In the genomic region with DNA sequence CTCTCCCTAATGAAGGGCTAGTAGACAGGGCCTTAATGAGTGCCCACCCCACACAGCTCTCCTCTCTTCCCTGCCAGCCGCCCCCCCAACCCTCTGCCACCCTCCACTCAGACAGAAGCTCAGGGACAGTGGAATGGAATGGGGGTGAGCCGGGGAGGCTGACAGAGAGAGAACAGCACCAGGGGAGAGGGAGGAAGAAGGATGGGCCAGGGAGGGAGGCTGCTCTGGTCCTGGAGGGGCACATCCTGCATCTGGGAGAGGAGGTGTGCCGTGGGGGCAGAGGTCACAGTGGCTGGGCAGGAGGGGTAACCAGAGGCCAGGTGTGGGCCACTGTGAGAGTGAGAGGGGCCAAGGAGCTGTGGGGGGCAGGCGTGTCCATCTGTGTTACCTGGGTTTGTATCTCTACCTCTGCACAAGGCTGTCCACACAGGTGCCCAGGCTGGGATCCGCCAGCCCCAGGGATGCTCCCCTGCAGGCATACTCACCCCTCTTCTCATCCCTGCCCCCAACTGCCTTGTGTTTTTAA, we compare ENCODE assay signal across 22 cellular contexts. TPM values are rescaled to one million over a fixed set of nuclear protein-coding genes. Genes with fewer than 3 reads are reported as not detected.
A peak's percentile ranks its signal among the peaks of the same experiment; 100 is the strongest.
DNase-seq lines count a peak whose midpoint lies in the region; ATAC-seq, FAIRE-seq and TF ChIP-seq lines count a peak whose summit lies in the region.
"Had no signal": no experiment of that assay in that cellular context is flagged by ENCODE, and none has a peak within 500 bp of the region (broad histone marks: within the 10 kb centered on the region; RNA-seq: fewer than 3 reads in every experiment).

No MANE protein-coding gene starts in this region.

- H3K9me3 ChIP-seq in cardiac muscle cell (ENCODE audit: low read depth): no peaks in the 10 kb centered on the region
- no peaks in the 10 kb centered on the region for H3K9me3 ChIP-seq in left ventricle myocardium inferior (replicated peaks)
- no peaks in the 10 kb centered on the region for H3K9me3 ChIP-seq in NT2/D1 (ENCODE audit: insufficient read depth, low read length)
- no peaks in the 10 kb centered on the region for H3K9me3 ChIP-seq in endothelial cell of umbilical vein (replicated peaks; ENCODE audit: control insufficient read depth, insufficient read depth, low read length)
- H3K9me3 ChIP-seq in testis: no peaks in the 10 kb centered on the region
- H3K9me3 ChIP-seq: colonic mucosa had no signal

- intact Hi-C loops in left ventricle myocardium inferior (cut with micrococcal nuclease): no loop called here
- intact Hi-C loops in endothelial cell of umbilical vein (cut with micrococcal nuclease): no loop called here
- intact Hi-C loops in testis (cut with DNase I; ENCODE audit: low total_unique reads): no loop called here

- H3K36me3 ChIP-seq in cardiac muscle cell (peaks cover 3% of the 10 kb centered on the region), left ventricle myocardium inferior (no peaks in the 10 kb centered on the region), NT2/D1 (ENCODE audit: insufficient read depth, insufficient read length, low read length) (no peaks in the 10 kb centered on the region), endothelial cell of umbilical vein (ENCODE audit: control insufficient read depth in 2 of 2, extremely low read depth in 1 of 2, insufficient read depth in 2 of 2, low read length in 2 of 2) (no peaks in the 10 kb centered on the region), testis (ENCODE audit: low read depth, missing control alignments) (no peaks in the 10 kb centered on the region)
- H3K36me3 ChIP-seq: colonic mucosa had no signal

- H2AFZ ChIP-seq in endothelial cell of umbilical vein (ENCODE audit: low read depth, low read length): peak overlapping the region; percentile 34

- peaks cover 20% of the 10 kb centered on the region for H3K4me1 ChIP-seq in cardiac muscle cell (ENCODE audit: low read depth)
- H3K4me1 ChIP-seq in left ventricle myocardium inferior: peaks cover 18% of the 10 kb centered on the region
- peaks cover 25% of the 10 kb centered on the region for H3K4me1 ChIP-seq in NT2/D1 (ENCODE audit: insufficient read depth, insufficient read length)
- H3K4me1 ChIP-seq in endothelial cell of umbilical vein (ENCODE audit: control insufficient read depth, extremely low read depth, insufficient read depth, low read length): peaks cover 12% of the 10 kb centered on the region
- peaks cover 32% of the 10 kb centered on the region for H3K4me1 ChIP-seq in testis

- no TSS peak for BruUV-seq in endothelial cell of umbilical vein (replicated peaks; lab: Mats Ljungman, UMichigan)

- no peak for FAIRE-seq in endothelial cell of umbilical vein (lab: Jason Lieb, UNC)

- H3K27me3 ChIP-seq in cardiac muscle cell (no peaks in the 10 kb centered on the region), left ventricle myocardium inferior (ENCODE audit: low read depth) (no peaks in the 10 kb centered on the region), NT2/D1 (ENCODE audit: insufficient read depth, insufficient read length) (no peaks in the 10 kb centered on the region), endothelial cell of umbilical vein (ENCODE audit: control insufficient read depth in 2 of 2, insufficient read depth in 2 of 2, low read length in 2 of 2) (no peaks in the 10 kb centered on the region), testis (no peaks in the 10 kb centered on the region)
- H3K27me3 ChIP-seq: colonic mucosa had no signal

- TF ChIP-seq POLR2A in endothelial cell of umbilical vein (IDR thresholded peaks at IDR 0.05; ENCODE audit: low read depth, low read length) (no peak), testis (IDR thresholded peaks at IDR 0.05) (no peak)

- no peak overlapping the region for H3K4me2 ChIP-seq in endothelial cell of umbilical vein (ENCODE audit: insufficient read depth, low read length)

- H3K79me2 ChIP-seq in endothelial cell of umbilical vein (ENCODE audit: control insufficient read depth, insufficient read depth, low read length): no peaks in the 10 kb centered on the region

- 78 to 83% methylated on average over 4 to 5 of the region's 5 CpGs for WGBS in testis, 2 donors

- H3K9me1 ChIP-seq in endothelial cell of umbilical vein (replicated peaks; ENCODE audit: control insufficient read depth, extremely low read depth, insufficient read depth, low read length): no peaks in the 10 kb centered on the region

- DNase-seq in cardiac muscle cell (ENCODE audit: low read depth in 1 of 2, low spot score in 1 of 2) (no peak), left ventricle myocardium inferior (no peak), NT2/D1 (ENCODE audit: low read depth, low spot score) (no peak), endothelial cell of umbilical vein (ENCODE audit: low read depth, low spot score) (no peak), testis (no peak), NCI-H2081 (lab: John Stamatoyannopoulos, UW) (no peak)
- DNase-seq: activated CD4-positive, alpha-beta T cell treated with anti-CD3 and anti-CD28 coated beads for 48 hours; activated CD8-positive, alpha-beta memory T cell treated with anti-CD3 and anti-CD28 coated beads, Interleukin-2, amount 10 ng/mL, durations not matched to agents 7 days and 5 days; colonic mucosa; NCI-H1048; NCI-H2029; NCI-H345; PC-3; posterior cingulate gyrus; stimulated activated CD4-positive, alpha-beta T cell treated with anti-CD3 and anti-CD28 coated beads, Interleukin-15, amount 100 ng/mL, for 24 hours; T-helper 1 cell had no signal

- ATAC-seq in GM19395 (IDR thresholded peaks at IDR 0.05; ENCODE audit: unreplicated experiment): no peak
- ATAC-seq in GM21381 (IDR thresholded peaks at IDR 0.05; ENCODE audit: unreplicated experiment): no peak
- ATAC-seq: activated CD8-positive, alpha-beta memory T cell treated with anti-CD3 and anti-CD28 coated beads, Interleukin-2, amount 10 ng/mL, durations not matched to agents 7 days and 5 days; PC-3 had no signal

- H4K20me1 ChIP-seq in endothelial cell of umbilical vein (replicated peaks; ENCODE audit: control insufficient read depth, extremely low read depth, insufficient read depth, low read length): no peaks in the 10 kb centered on the region

- H3K4me3 ChIP-seq in cardiac muscle cell: no peak overlapping the region
- no peak overlapping the region for H3K4me3 ChIP-seq in left ventricle myocardium inferior
- H3K4me3 ChIP-seq in NT2/D1 (ENCODE audit: insufficient read length, low read depth): no peak overlapping the region
- H3K4me3 ChIP-seq in endothelial cell of umbilical vein (replicated peaks in 1 of 3; ENCODE audit: insufficient read depth in 1 of 3, low read depth in 1 of 3, low read length in 3 of 3): no peak overlapping the region
- no peak overlapping the region for H3K4me3 ChIP-seq in testis
- H3K4me3 ChIP-seq: colonic mucosa had no signal

- POLR2A ChIA-PET in endothelial cell of umbilical vein (lab: Charles Lee): interaction anchor here (0.6 kb wide), 1 partner anchor 100 kb away, joined by 8 read pairs; the partner anchor contains the start of gene FBXO24

- dilution Hi-C loops in endothelial cell of umbilical vein (cut with MboI; ENCODE audit: extremely low pct_ligation_motif_present, low sequenced_read_pairs): no loop called here

- CTCF ChIA-PET in endothelial cell of umbilical vein (lab: Charles Lee): interaction anchor here (1.0 to 3.0 kb wide), 3 partner anchors 13 to 73 kb away, joined by 3 to 22 read pairs (median 4); no protein-coding TSS in a partner anchor

- no peak for TF ChIP-seq CTCF in cardiac muscle cell (IDR thresholded peaks at IDR 0.05; ENCODE audit: low read depth, low read length)
- no peak for TF ChIP-seq CTCF in left ventricle myocardium inferior (IDR thresholded peaks at IDR 0.05; ENCODE audit: borderline replicate concordance)
- no peak for TF ChIP-seq CTCF in endothelial cell of umbilical vein (IDR thresholded peaks at IDR 0.05; ENCODE audit: extremely low read depth in 1 of 2, insufficient read depth in 1 of 2, low read depth in 1 of 2, low read length in 2 of 2)
- TF ChIP-seq CTCF in testis (IDR thresholded peaks at IDR 0.05): no peak

- H3K9ac ChIP-seq in NT2/D1 (ENCODE audit: insufficient read length, low read depth) (peak overlapping the region; percentile 32), endothelial cell of umbilical vein (replicated peaks; ENCODE audit: extremely low read depth, insufficient read depth, low read length) (no peak overlapping the region)

- H3K27ac ChIP-seq in cardiac muscle cell (peak overlapping the region; percentile 67), left ventricle myocardium inferior (replicated peaks) (no peak overlapping the region), endothelial cell of umbilical vein (ENCODE audit: insufficient read depth, low read depth, low read length) (no peak overlapping the region), testis (peak overlapping the region; percentile 25 to 85)
- H3K27ac ChIP-seq: colonic mucosa had no signal

RNA-seq across cellular contexts. Expression of gene NYAP1, which starts 2.4 kb away (rescaled TPM):
- 9.0 and 13.0 TPM in 2 replicates for total RNA-seq in cardiac muscle cell
- 0.06 and 0.22 TPM in 2 replicates for polyA plus RNA-seq in cardiac muscle cell
- total RNA-seq in left ventricle myocardium inferior: 0.38 TPM
- total RNA-seq in endothelial cell of umbilical vein: 2.0 and 2.8 TPM in 2 replicates
- polyA plus RNA-seq in endothelial cell of umbilical vein: 0.37 and 0.46 TPM in 2 replicates
- polyA plus RNA-seq in endothelial cell of umbilical vein (2011; cell fraction: cytosol; rRNA removed): 0.34 and 0.76 TPM in 2 replicates
- 1.0 and 1.1 TPM in 2 replicates for polyA plus RNA-seq in endothelial cell of umbilical vein (2011; cell fraction: nucleus; rRNA removed)
- 1.2 and 3.3 TPM in 2 replicates for polyA plus RNA-seq in endothelial cell of umbilical vein (2012)
- polyA minus RNA-seq in endothelial cell of umbilical vein: 0.27 and 0.38 TPM in 2 replicates
- not detected for polyA minus RNA-seq in endothelial cell of umbilical vein (2011; cell fraction: cytosol; rRNA and poly(A)+ RNA removed)
- polyA minus RNA-seq in endothelial cell of umbilical vein (2011; cell fraction: nucleus; rRNA and poly(A)+ RNA removed): 0.34 TPM in 1 of 2 replicates, not detected in the other
- 10 to 100 TPM; 24.7 to 27.3 TPM for total RNA-seq in testis
- 15.7 TPM for polyA plus RNA-seq in testis (ENCODE audit: insufficient read depth, low read depth, low replicate concordance)
- total RNA-seq: myocyte had no signal
- polyA plus RNA-seq: CD14-positive monocyte had no signal

RNA-seq across cellular contexts. Expression of gene TSC22D4, which starts 7.2 kb away (rescaled TPM):
- 103 and 133 TPM in 2 replicates for total RNA-seq in cardiac muscle cell
- polyA plus RNA-seq in cardiac muscle cell: 91.9 and 138 TPM in 2 replicates
- 47.5 TPM for total RNA-seq in left ventricle myocardium inferior
- 66.3 and 84.4 TPM in 2 replicates for total RNA-seq in endothelial cell of umbilical vein
- polyA plus RNA-seq in endothelial cell of umbilical vein: 40.1 and 52.5 TPM in 2 replicates
- polyA plus RNA-seq in endothelial cell of umbilical vein (2011; cell fraction: cytosol; rRNA removed): 30.4 and 41.3 TPM in 2 replicates
- polyA plus RNA-seq in endothelial cell of umbilical vein (2011; cell fraction: nucleus; rRNA removed): 34.7 and 40.8 TPM in 2 replicates
- 37.8 and 44.8 TPM in 2 replicates for polyA plus RNA-seq in endothelial cell of umbilical vein (2012)
- 18.3 and 20.1 TPM in 2 replicates for polyA minus RNA-seq in endothelial cell of umbilical vein
- 22.2 TPM for polyA minus RNA-seq in endothelial cell of umbilical vein (2011; cell fraction: cytosol; rRNA and poly(A)+ RNA removed)
- polyA minus RNA-seq in endothelial cell of umbilical vein (2011; cell fraction: nucleus; rRNA and poly(A)+ RNA removed): 9.5 and 17.6 TPM in 2 replicates
- 100 to 1,000 TPM; 135 to 165 TPM for total RNA-seq in testis
- 57.4 TPM for polyA plus RNA-seq in testis (ENCODE audit: insufficient read depth, low read depth, low replicate concordance)

RNA-seq across cellular contexts. Expression of gene SPACDR, which starts 22.1 kb away (rescaled TPM):
- total RNA-seq in cardiac muscle cell (0.28 and 1.6 TPM in 2 replicates), left ventricle myocardium inferior (0.88 TPM), endothelial cell of umbilical vein (1.5 and 4.1 TPM in 2 replicates), testis (10 to 100 TPM; 34.0 to 45.8 TPM)
- polyA plus RNA-seq in cardiac muscle cell (0.79 and 1.2 TPM in 2 replicates), endothelial cell of umbilical vein (1.6 and 1.9 TPM in 2 replicates), testis (ENCODE audit: insufficient read depth, low read depth, low replicate concordance) (84.9 TPM)
- polyA plus RNA-seq in endothelial cell of umbilical vein (2011; cell fraction: cytosol; rRNA removed): 1.4 and 1.9 TPM in 2 replicates
- 4.6 and 5.6 TPM in 2 replicates for polyA plus RNA-seq in endothelial cell of umbilical vein (2011; cell fraction: nucleus; rRNA removed)
- polyA plus RNA-seq in endothelial cell of umbilical vein (2012): 3.3 and 3.9 TPM in 2 replicates
- polyA minus RNA-seq in endothelial cell of umbilical vein: 0.76 and 2.3 TPM in 2 replicates
- polyA minus RNA-seq in endothelial cell of umbilical vein (2011; cell fraction: cytosol; rRNA and poly(A)+ RNA removed): 1.0 TPM
- polyA minus RNA-seq in endothelial cell of umbilical vein (2011; cell fraction: nucleus; rRNA and poly(A)+ RNA removed): not detected in 2 replicates
- total RNA-seq: G401, ureter had no signal

RNA-seq across cellular contexts. Expression of gene PPP1R35, which starts 49.9 kb away (rescaled TPM):
- total RNA-seq in cardiac muscle cell (51.5 and 81.5 TPM in 2 replicates), left ventricle myocardium inferior (10.8 TPM), endothelial cell of umbilical vein (42.4 and 46.1 TPM in 2 replicates), testis (100 to 1,000 TPM in 1 of 2 donors, 10 to 100 TPM in 1; 97.6 to 128 TPM)
- polyA plus RNA-seq in cardiac muscle cell (78.7 and 108 TPM in 2 replicates), endothelial cell of umbilical vein (37.7 and 47.9 TPM in 2 replicates), testis (ENCODE audit: insufficient read depth, low read depth, low replicate concordance) (76.4 TPM)
- 25.7 and 37.0 TPM in 2 replicates for polyA plus RNA-seq in endothelial cell of umbilical vein (2011; cell fraction: cytosol; rRNA removed)
- 49.8 and 50.0 TPM in 2 replicates for polyA plus RNA-seq in endothelial cell of umbilical vein (2011; cell fraction: nucleus; rRNA removed)
- 19.9 and 29.5 TPM in 2 replicates for polyA plus RNA-seq in endothelial cell of umbilical vein (2012)
- 4.9 and 11.9 TPM in 2 replicates for polyA minus RNA-seq in endothelial cell of umbilical vein
- 33.5 TPM for polyA minus RNA-seq in endothelial cell of umbilical vein (2011; cell fraction: cytosol; rRNA and poly(A)+ RNA removed)
- polyA minus RNA-seq in endothelial cell of umbilical vein (2011; cell fraction: nucleus; rRNA and poly(A)+ RNA removed): 7.4 and 13.6 TPM in 2 replicates

RNA-seq across cellular contexts. Expression of gene AGFG2, which starts 52.8 kb away (rescaled TPM):
- total RNA-seq in cardiac muscle cell: 18.3 and 21.7 TPM in 2 replicates
- 9.3 and 17.0 TPM in 2 replicates for polyA plus RNA-seq in cardiac muscle cell
- total RNA-seq in left ventricle myocardium inferior: 26.6 TPM
- 36.3 and 44.6 TPM in 2 replicates for total RNA-seq in endothelial cell of umbilical vein
- 33.6 and 47.9 TPM in 2 replicates for polyA plus RNA-seq in endothelial cell of umbilical vein
- polyA plus RNA-seq in endothelial cell of umbilical vein (2011; cell fraction: cytosol; rRNA removed): 15.1 and 22.6 TPM in 2 replicates
- polyA plus RNA-seq in endothelial cell of umbilical vein (2011; cell fraction: nucleus; rRNA removed): 72.3 and 81.2 TPM in 2 replicates
- polyA plus RNA-seq in endothelial cell of umbilical vein (2012): 17.8 and 19.9 TPM in 2 replicates
- 13.4 and 14.2 TPM in 2 replicates for polyA minus RNA-seq in endothelial cell of umbilical vein
- polyA minus RNA-seq in endothelial cell of umbilical vein (2011; cell fraction: cytosol; rRNA and poly(A)+ RNA removed): 15.2 TPM
- 17.0 and 17.7 TPM in 2 replicates for polyA minus RNA-seq in endothelial cell of umbilical vein (2011; cell fraction: nucleus; rRNA and poly(A)+ RNA removed)
- total RNA-seq in testis: 10 to 100 TPM; 62.0 to 67.2 TPM
- polyA plus RNA-seq in testis (ENCODE audit: insufficient read depth, low read depth, low replicate concordance): 51.4 TPM

Comparison
In these comparisons a context has a peak if more than half of its experiments do, and no peak if none do; other contexts are left out.
1. H3K27ac ChIP-seq: peak in cardiac muscle cell (single experiment) and testis (2 of 2); none in left ventricle myocardium inferior (single experiment) and endothelial cell of umbilical vein (single experiment).